ENCODE assay signal across 10 cellular contexts in the genomic region with DNA sequence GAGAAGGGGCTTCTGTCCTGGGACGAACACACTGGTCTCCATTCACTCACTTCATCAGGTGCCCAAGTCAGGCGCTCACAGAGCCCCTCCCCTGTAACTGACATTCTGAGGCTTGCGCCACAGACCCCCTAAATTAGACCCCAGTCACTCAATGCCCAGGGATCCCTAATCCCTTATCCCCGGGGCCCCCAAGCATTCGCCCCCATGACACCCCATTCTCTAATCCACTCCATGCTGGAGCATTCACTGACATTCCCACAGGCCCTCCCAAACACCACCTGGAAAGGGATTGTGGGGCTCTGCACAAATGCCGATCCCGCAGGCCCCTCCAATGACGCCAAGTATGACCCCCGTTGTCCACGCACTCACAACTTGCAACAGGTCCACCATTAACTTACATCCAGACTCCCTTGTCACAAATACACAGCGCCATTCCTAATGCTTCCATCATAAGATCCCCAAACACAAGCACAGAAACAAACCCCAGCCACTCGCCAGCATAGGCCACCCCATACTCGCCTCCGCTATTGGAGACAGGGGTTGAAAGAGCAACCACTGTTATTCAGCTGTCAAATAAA. TPM values are rescaled to one million over a fixed set of nuclear protein-coding genes. Genes with fewer than 3 reads are reported as not detected.
DNase-seq lines count a peak whose midpoint lies in the region; ATAC-seq, FAIRE-seq and TF ChIP-seq lines count a peak whose summit lies in the region.
"Had no signal": no experiment of that assay in that cellular context is flagged by ENCODE, and none has a peak within 500 bp of the region (broad histone marks: within the 10 kb centered on the region; RNA-seq: fewer than 3 reads in every experiment).

No MANE protein-coding gene starts in this region.

- peaks cover 0 to 2% of the 10 kb centered on the region in 2 donors for H3K36me3 ChIP-seq in kidney (ENCODE audit: control insufficient read depth in 1 of 2, insufficient read depth in 2 of 2, low read length in 2 of 2)

- H3K27ac Mint-ChIP-seq in activated CD4-positive, alpha-beta T cell treated with anti-CD3 and anti-CD28 coated beads for 36 hours, result peak overlapping the region; percentile 82
- peak overlapping the region; percentile 94 for H3K27ac Mint-ChIP-seq in activated T-helper 17 cell treated with anti-CD3 and anti-CD28 coated beads, Interleukin-2, amount 50 U/mL, for 72 hours

- no peaks in the 10 kb centered on the region for H3K27me3 Mint-ChIP-seq in activated CD4-positive, alpha-beta T cell treated with anti-CD3 and anti-CD28 coated beads for 36 hours
- no peaks in the 10 kb centered on the region for H3K27me3 Mint-ChIP-seq in activated T-helper 17 cell treated with anti-CD3 and anti-CD28 coated beads, Interleukin-2, amount 50 U/mL, for 72 hours

- peak overlapping the region in 1 of 2 donors; percentile 77 for H3K9ac ChIP-seq in kidney (ENCODE audit: low read length in 2 of 2)

- H3K4me3 ChIP-seq in kidney (ENCODE audit: low read length in 2 of 2), result peak overlapping the region; percentile 85 to 97

- peaks cover 21% of the 10 kb centered on the region for H3K36me3 Mint-ChIP-seq in activated CD4-positive, alpha-beta T cell treated with anti-CD3 and anti-CD28 coated beads for 36 hours (ENCODE audit: low read depth)
- peaks cover 10% of the 10 kb centered on the region for H3K36me3 Mint-ChIP-seq in activated T-helper 17 cell treated with anti-CD3 and anti-CD28 coated beads, Interleukin-2, amount 50 U/mL, for 72 hours (ENCODE audit: low read depth)

- H3K4me1 Mint-ChIP-seq in activated CD4-positive, alpha-beta T cell treated with anti-CD3 and anti-CD28 coated beads for 36 hours, result peaks cover 22% of the 10 kb centered on the region
- peaks cover 19% of the 10 kb centered on the region for H3K4me1 Mint-ChIP-seq in activated T-helper 17 cell treated with anti-CD3 and anti-CD28 coated beads, Interleukin-2, amount 50 U/mL, for 72 hours

- POLR2A ChIA-PET in activated CD4-positive, alpha-beta T cell treated with anti-CD3 and anti-CD28 coated beads for 36 hours (lab: Charles Lee), result no interaction called here

- peak overlapping the region; percentile 93 for H3K4me3 Mint-ChIP-seq in activated CD4-positive, alpha-beta T cell treated with anti-CD3 and anti-CD28 coated beads for 36 hours
- H3K4me3 Mint-ChIP-seq in activated T-helper 17 cell treated with anti-CD3 and anti-CD28 coated beads, Interleukin-2, amount 50 U/mL, for 72 hours, result peak overlapping the region; percentile 96

- intact Hi-C loops in activated CD4-positive, alpha-beta T cell treated with anti-CD3 and anti-CD28 coated beads for 36 hours (cut with DNase I, micrococcal nuclease), result no loop called here
- intact Hi-C loops in kidney (cut with DNase I), result no loop called here

- CTCF ChIA-PET in activated CD4-positive, alpha-beta T cell treated with anti-CD3 and anti-CD28 coated beads for 36 hours (lab: Charles Lee), result no interaction called here

- TF ChIP-seq CTCF in kidney (IDR thresholded peaks at IDR 0.05; ENCODE audit: borderline replicate concordance, extremely low read depth, insufficient read depth) (no peak), GM20000 (IDR thresholded peaks at IDR 0.05; ENCODE audit: extremely low read depth, missing control alignments) (no peak)

- DNase-seq in activated CD4-positive, alpha-beta T cell treated with anti-CD3 and anti-CD28 coated beads for 36 hours, result peak; percentile 17
- no peak for DNase-seq in activated CD4-positive, alpha-beta T cell treated with anti-CD3 and anti-CD28 coated beads for 1 hour
- no peak for DNase-seq in kidney
- DNase-seq in substantia nigra (lab: John Stamatoyannopoulos, UW), result peak in 1 of 49 donors; percentile 4
- no peak for DNase-seq in GM20000 (ENCODE audit: low spot score)
- no peak for DNase-seq in HT-29 (ENCODE audit: low spot score)
- DNase-seq in cerebellar cortex (ENCODE audit: low spot score), result no peak
- DNase-seq: effector CD4-positive, alpha-beta T cell; NCI-H524 treated with DMSO at 0.1 percent for 48 hours had no signal

- H3K9me3 Mint-ChIP-seq in activated CD4-positive, alpha-beta T cell treated with anti-CD3 and anti-CD28 coated beads for 36 hours (ENCODE audit: low read depth), result peaks cover 14% of the 10 kb centered on the region
- H3K9me3 Mint-ChIP-seq in activated T-helper 17 cell treated with anti-CD3 and anti-CD28 coated beads, Interleukin-2, amount 50 U/mL, for 72 hours, result peaks cover 9% of the 10 kb centered on the region

- ATAC-seq in activated CD4-positive, alpha-beta T cell treated with anti-CD3 and anti-CD28 coated beads for 36 hours, result no peak
- no peak for ATAC-seq in activated T-helper 17 cell treated with anti-CD3 and anti-CD28 coated beads, Interleukin-2, amount 50 U/mL, for 72 hours (replicated peaks)

- FAIRE-seq in kidney (lab: Jason Lieb, UNC), result no peak

- H3K9me3 ChIP-seq in kidney (ENCODE audit: control insufficient read depth in 1 of 2, low read length in 2 of 2), result peaks cover 12 to 23% of the 10 kb centered on the region in 2 donors

- no peak overlapping the region for H3K27ac ChIP-seq in kidney (ENCODE audit: low read depth in 2 of 2, low read length in 2 of 2)
- peak overlapping the region; percentile 92 for H3K27ac ChIP-seq in substantia nigra (ENCODE audit: low read depth, low read length, poor library complexity, severe bottlenecking)

- H3K4me1 ChIP-seq in kidney (ENCODE audit: control insufficient read depth in 1 of 2, insufficient read depth in 1 of 2, low read depth in 1 of 2, low read length in 2 of 2), result peaks cover 0 to 10% of the 10 kb centered on the region in 2 donors

RNA-seq across cellular contexts. Expression of a gene that starts 1.5 kb away (rescaled TPM):
- 1 to 10 TPM; 8.0 to 8.3 TPM for total RNA-seq in activated CD4-positive, alpha-beta T cell treated with anti-CD3 and anti-CD28 coated beads for 36 hours
- total RNA-seq in activated T-helper 17 cell treated with anti-CD3 and anti-CD28 coated beads, Interleukin-2, amount 50 U/mL, for 72 hours, result 1 to 10 TPM; 8.3 to 8.5 TPM
- 15.2 TPM for total RNA-seq in kidney
- 5.0 TPM for polyA plus RNA-seq in kidney (ENCODE audit: insufficient read depth, low read depth, low replicate concordance)
- not detected in 2 replicates for total RNA-seq in HT-29 (2014; rRNA removed; shearing (Covaris generic))

RNA-seq across cellular contexts. Expression of a gene that starts 31.6 kb away (rescaled TPM):
- total RNA-seq in activated CD4-positive, alpha-beta T cell treated with anti-CD3 and anti-CD28 coated beads for 36 hours, result 10 to 100 TPM; 12.3 to 17.0 TPM
- 10 to 100 TPM; 15.6 to 17.7 TPM for total RNA-seq in activated T-helper 17 cell treated with anti-CD3 and anti-CD28 coated beads, Interleukin-2, amount 50 U/mL, for 72 hours
- total RNA-seq in kidney, result 16.4 TPM
- 2.9 TPM for polyA plus RNA-seq in kidney (ENCODE audit: insufficient read depth, low read depth, low replicate concordance)
- total RNA-seq in HT-29 (2014; rRNA removed; shearing (Covaris generic)), result 16.9 and 21.4 TPM in 2 replicates
